9 cellular contexts compared by ENCODE assay signal in the genomic region with DNA sequence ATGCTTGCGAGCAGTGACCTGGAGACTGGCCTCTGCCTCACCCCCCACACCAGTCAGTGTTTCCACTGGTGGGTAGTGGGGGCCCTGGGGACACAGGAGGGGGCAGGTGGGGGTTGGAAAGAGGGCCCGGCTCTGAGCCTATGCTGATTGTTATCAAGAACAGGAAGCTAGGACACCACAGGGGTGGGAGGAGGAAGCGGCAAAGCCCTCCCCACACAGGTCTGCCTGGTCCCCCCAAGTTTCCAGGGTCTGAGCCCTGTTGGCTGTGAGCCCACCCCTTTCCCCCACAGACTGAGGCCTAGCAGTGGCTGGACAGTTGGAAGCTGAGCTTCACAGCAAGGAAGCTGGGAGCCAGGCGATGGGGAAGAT. TPM values are rescaled to one million over a fixed set of nuclear protein-coding genes. Genes with fewer than 3 reads are reported as not detected.
DNase-seq lines count a peak whose midpoint lies in the region; ATAC-seq and TF ChIP-seq lines count a peak whose summit lies in the region.
"Had no signal": no experiment of that assay in that cellular context is flagged by ENCODE, and none has a peak within 500 bp of the region (broad histone marks: within the 10 kb centered on the region; RNA-seq: fewer than 3 reads in every experiment).

No MANE protein-coding gene starts in this region.

- H3K9me3 Mint-ChIP-seq in stimulated activated naive B cell treated with anti-CD40 and anti-IgM and Interleukin-4, amounts not matched to agents 10 μg/mL and 1 μg/mL and 100 μg/mL, for 72 hours, result no peaks in the 10 kb centered on the region

- peak; percentile 48 to 52 for ATAC-seq in stimulated activated naive B cell treated with anti-CD40 and anti-IgM and Interleukin-4, amounts not matched to agents 10 μg/mL and 1 μg/mL and 100 μg/mL, for 72 hours (replicated peaks)

- intact Hi-C loops in colonic mucosa (cut with DNase I), result no loop called here

- no peaks in the 10 kb centered on the region for H3K27me3 ChIP-seq in colonic mucosa

- POLR2A ChIA-PET in HEK293 (lab: Yijun Ruan, JAX), result no interaction called here

- H3K4me3 Mint-ChIP-seq in stimulated activated naive B cell treated with anti-CD40 and anti-IgM and Interleukin-4, amounts not matched to agents 10 μg/mL and 1 μg/mL and 100 μg/mL, for 72 hours, result peak overlapping the region; percentile 93 to 96

- TF ChIP-seq CTCF in HEK293 (tag by site-specific recombination; IDR thresholded peaks at IDR 0.05), result no peak
- no peak for TF ChIP-seq CTCF in colonic mucosa (IDR thresholded peaks at IDR 0.05)

- H3K27ac ChIP-seq in HEK293 (ENCODE audit: extremely low read depth, low read depth, low read length) (no peak overlapping the region), colonic mucosa (peak overlapping the region; percentile 27)

- peak; percentile 22 for DNase-seq in T-helper 9 cell
- no peak for DNase-seq in colonic mucosa
- peak; percentile 62 for DNase-seq in stimulated activated naive B cell treated with anti-CD40 and anti-IgM and Interleukin-4, amounts not matched to agents 10 μg/mL and 1 μg/mL and 100 μg/mL, for 72 hours
- no peak for DNase-seq in LoVo (ENCODE audit: low spot score)
- no peak for DNase-seq in OCI-M2 (lab: John Stamatoyannopoulos, UW; ENCODE audit: unreplicated experiment)
- DNase-seq in SW 1271 (lab: John Stamatoyannopoulos, UW), result no peak
- no peak for DNase-seq in NCI-H1105 (lab: John Stamatoyannopoulos, UW)

- H3K4me1 ChIP-seq in HEK293 (ENCODE audit: control insufficient read depth, insufficient read depth, low read length), result no peaks in the 10 kb centered on the region
- no peaks in the 10 kb centered on the region for H3K4me1 ChIP-seq in colonic mucosa

- H3K9ac ChIP-seq in colonic mucosa (ENCODE audit: low read depth in 2 of 2, low read length in 2 of 2), result no peak overlapping the region

- CTCF ChIA-PET in HEK293 (lab: Yijun Ruan, JAX), result interaction anchor here (1.3 to 1.9 kb wide), 2 partner anchors 7 to 16 kb away, joined by 3 to 6 read pairs; no protein-coding TSS in a partner anchor

- H3K4me1 Mint-ChIP-seq in stimulated activated naive B cell treated with anti-CD40 and anti-IgM and Interleukin-4, amounts not matched to agents 10 μg/mL and 1 μg/mL and 100 μg/mL, for 72 hours, result peaks cover 58 to 98% of the 10 kb centered on the region in 2 donors

- H3K36me3 ChIP-seq in HEK293 (ENCODE audit: control insufficient read depth in 2 of 2, insufficient read depth in 1 of 2, low read length in 2 of 2) (no peaks in the 10 kb centered on the region), colonic mucosa (no peaks in the 10 kb centered on the region)

- peaks cover 0 to 1% of the 10 kb centered on the region in 2 donors for H3K27me3 Mint-ChIP-seq in stimulated activated naive B cell treated with anti-CD40 and anti-IgM and Interleukin-4, amounts not matched to agents 10 μg/mL and 1 μg/mL and 100 μg/mL, for 72 hours

- peaks cover 21 to 23% of the 10 kb centered on the region in 2 donors for H3K36me3 Mint-ChIP-seq in stimulated activated naive B cell treated with anti-CD40 and anti-IgM and Interleukin-4, amounts not matched to agents 10 μg/mL and 1 μg/mL and 100 μg/mL, for 72 hours

- H3K4me3 ChIP-seq in HEK293 (ENCODE audit: low read depth, low read length), result no peak overlapping the region
- H3K4me3 ChIP-seq in colonic mucosa, result no peak overlapping the region

- peak overlapping the region; percentile 47 for H3K27ac Mint-ChIP-seq in stimulated activated naive B cell treated with anti-CD40 and anti-IgM and Interleukin-4, amounts not matched to agents 10 μg/mL and 1 μg/mL and 100 μg/mL, for 72 hours

- no peaks in the 10 kb centered on the region for H3K9me3 ChIP-seq in HEK293 (ENCODE audit: control insufficient read depth, insufficient read depth, low read depth, low read length)
- no peaks in the 10 kb centered on the region for H3K9me3 ChIP-seq in colonic mucosa

TF ChIP-seq in HEK293, 187 proteins besides CTCF, POLR2A, EP300 and RAD21:
- TF ChIP-seq, protein P1, sequence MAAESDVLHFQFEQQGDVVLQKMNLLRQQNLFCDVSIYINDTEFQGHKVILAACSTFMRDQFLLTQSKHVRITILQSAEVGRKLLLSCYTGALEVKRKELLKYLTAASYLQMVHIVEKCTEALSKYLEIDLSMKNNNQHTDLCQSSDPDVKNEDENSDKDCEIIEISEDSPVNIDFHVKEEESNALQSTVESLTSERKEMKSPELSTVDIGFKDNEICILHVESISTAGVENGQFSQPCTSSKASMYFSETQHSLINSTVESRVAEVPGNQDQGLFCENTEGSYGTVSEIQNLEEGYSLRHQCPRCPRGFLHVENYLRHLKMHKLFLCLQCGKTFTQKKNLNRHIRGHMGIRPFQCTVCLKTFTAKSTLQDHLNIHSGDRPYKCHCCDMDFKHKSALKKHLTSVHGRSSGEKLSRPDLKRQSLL (tag by site-specific recombination; IDR thresholded peaks at IDR 0.05), result no peak
- TF ChIP-seq, protein P2, sequence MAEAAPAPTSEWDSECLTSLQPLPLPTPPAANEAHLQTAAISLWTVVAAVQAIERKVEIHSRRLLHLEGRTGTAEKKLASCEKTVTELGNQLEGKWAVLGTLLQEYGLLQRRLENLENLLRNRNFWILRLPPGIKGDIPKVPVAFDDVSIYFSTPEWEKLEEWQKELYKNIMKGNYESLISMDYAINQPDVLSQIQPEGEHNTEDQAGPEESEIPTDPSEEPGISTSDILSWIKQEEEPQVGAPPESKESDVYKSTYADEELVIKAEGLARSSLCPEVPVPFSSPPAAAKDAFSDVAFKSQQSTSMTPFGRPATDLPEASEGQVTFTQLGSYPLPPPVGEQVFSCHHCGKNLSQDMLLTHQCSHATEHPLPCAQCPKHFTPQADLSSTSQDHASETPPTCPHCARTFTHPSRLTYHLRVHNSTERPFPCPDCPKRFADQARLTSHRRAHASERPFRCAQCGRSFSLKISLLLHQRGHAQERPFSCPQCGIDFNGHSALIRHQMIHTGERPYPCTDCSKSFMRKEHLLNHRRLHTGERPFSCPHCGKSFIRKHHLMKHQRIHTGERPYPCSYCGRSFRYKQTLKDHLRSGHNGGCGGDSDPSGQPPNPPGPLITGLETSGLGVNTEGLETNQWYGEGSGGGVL (tag by site-specific recombination; IDR thresholded peaks at IDR 0.05), result peak; percentile 65

RNA-seq across cellular contexts. Expression of a gene that starts 1.6 kb away (rescaled TPM):
- 1 to 10 TPM; 2.0 to 2.9 TPM for total RNA-seq in colonic mucosa
- total RNA-seq: fibroblast of villous mesenchyme had no signal

RNA-seq across cellular contexts. Expression of a gene that starts 17.5 kb away (rescaled TPM):
- total RNA-seq in colonic mucosa, result 10 to 100 TPM; 30.3 to 57.0 TPM

RNA-seq across cellular contexts. Expression of a gene that starts 31.6 kb away (rescaled TPM):
- 1 to 10 TPM; 1.3 to 1.6 TPM for total RNA-seq in colonic mucosa
- total RNA-seq: fibroblast of villous mesenchyme had no signal

RNA-seq across cellular contexts. Expression of a gene that starts 39.3 kb away (rescaled TPM):
- 1 to 10 TPM; 1.6 to 3.1 TPM for total RNA-seq in colonic mucosa

Comparison
In these comparisons a context has a peak if more than half of its experiments do, and no peak if none do; other contexts are left out.
1. DNase-seq: peak in T-helper 9 cell (single experiment) and stimulated activated naive B cell treated with anti-CD40 and anti-IgM and Interleukin-4, amounts not matched to agents 10 μg/mL and 1 μg/mL and 100 μg/mL, for 72 hours (single experiment); none in colonic mucosa (single experiment), LoVo (single experiment), OCI-M2 (single experiment), SW 1271 (0 of 2) and NCI-H1105 (single experiment).